ENCODE assay signal across 1 cellular context in the genomic region with DNA sequence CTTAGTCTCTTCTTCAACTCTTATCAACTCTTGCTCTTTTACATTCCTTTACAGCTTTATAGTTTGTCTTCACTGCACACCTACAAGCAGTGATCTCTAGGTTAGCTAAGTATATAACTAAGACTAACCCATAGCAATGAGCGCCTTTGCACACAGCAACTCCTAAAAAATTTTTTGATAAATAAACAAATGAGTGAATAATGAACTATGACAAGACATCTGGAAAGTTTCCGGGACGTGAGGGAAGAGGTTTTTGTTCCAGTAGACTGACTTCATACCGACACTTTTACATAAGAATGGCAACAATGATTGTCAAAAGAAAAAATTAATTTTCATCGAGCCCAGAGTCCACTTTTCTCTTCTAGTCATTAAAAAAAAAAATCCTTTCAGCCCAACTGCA.
TF ChIP-seq lines count a peak whose summit lies in the region.

No MANE protein-coding gene starts in this region.

TF ChIP-seq in IMR-90, 13 proteins besides CTCF, POLR2A, EP300 and RAD21 (continued from another document):
- TF ChIP-seq, protein P1, sequence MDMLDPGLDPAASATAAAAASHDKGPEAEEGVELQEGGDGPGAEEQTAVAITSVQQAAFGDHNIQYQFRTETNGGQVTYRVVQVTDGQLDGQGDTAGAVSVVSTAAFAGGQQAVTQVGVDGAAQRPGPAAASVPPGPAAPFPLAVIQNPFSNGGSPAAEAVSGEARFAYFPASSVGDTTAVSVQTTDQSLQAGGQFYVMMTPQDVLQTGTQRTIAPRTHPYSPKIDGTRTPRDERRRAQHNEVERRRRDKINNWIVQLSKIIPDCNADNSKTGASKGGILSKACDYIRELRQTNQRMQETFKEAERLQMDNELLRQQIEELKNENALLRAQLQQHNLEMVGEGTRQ (IDR thresholded peaks at IDR 0.05; ENCODE audit: low read depth, low read length), result no peak
- TF ChIP-seq BHLHE40 (IDR thresholded peaks at IDR 0.05; ENCODE audit: low read depth, low read length), result no peak
